ENCODE assay signal across 7 cellular contexts in genomic region chr21:14143999-14144398, GRCh38.
"Had no signal": no experiment of that assay in that cellular context is flagged by ENCODE, and none has a peak within 500 bp of the region (broad histone marks: within the 10 kb centered on the region; RNA-seq: fewer than 3 reads in every experiment).

No MANE protein-coding gene starts in this region.

- H3K4me3 ChIP-seq: GM12878 had no signal

- FAIRE-seq: GM12878, GM12891, GM12892, GM18507, GM19239 had no signal

- ATAC-seq: GM12878 had no signal

- DNase-seq: GDM1, GF-D8 had no signal
